24 cellular contexts compared by ENCODE assay signal in genomic region chr19:32702010-32702409, GRCh38. TPM values are rescaled to one million over a fixed set of nuclear protein-coding genes. Genes with fewer than 3 reads are reported as not detected.
A peak's percentile ranks its signal among the peaks of the same experiment; 100 is the strongest.
DNase-seq lines count a peak whose midpoint lies in the region; ATAC-seq, FAIRE-seq and TF ChIP-seq lines count a peak whose summit lies in the region.
"Had no signal": no experiment of that assay in that cellular context is flagged by ENCODE, and none has a peak within 500 bp of the region (broad histone marks: within the 10 kb centered on the region; RNA-seq: fewer than 3 reads in every experiment).

No MANE protein-coding gene starts in this region.

- CTCF ChIA-PET in activated CD8-positive, alpha-beta T cell treated with anti-CD3 and anti-CD28 coated beads for 36 hours (lab: Charles Lee): no interaction called here

- DNase-seq in M059J (ENCODE audit: low read depth): peak; percentile 19
- DNase-seq in NCI-H2196 treated with DMSO at 0.1 percent for 48 hours (lab: John Stamatoyannopoulos, UW; ENCODE audit: unreplicated experiment): peak; percentile 11
- DNase-seq in pancreas: peak in 3 of 6 donors; percentile 44 to 54 (median 47)
- no peak for DNase-seq in activated CD8-positive, alpha-beta T cell treated with anti-CD3 and anti-CD28 coated beads for 36 hours
- DNase-seq: activated CD4-positive, alpha-beta T cell treated with anti-CD3 and anti-CD28 coated beads for 1 hour; activated CD8-positive, alpha-beta memory T cell treated with anti-CD3 and anti-CD28 coated beads, Interleukin-2, amount 10 ng/mL, durations not matched to agents 7 days and 5 days; dermis blood vessel endothelial cell; GF-D8; NCI-H187 treated with DMSO at 0.1 percent for 48 hours; NCI-H524; stimulated activated CD4-positive, alpha-beta T cell treated with anti-CD3 and anti-CD28 coated beads, Interleukin-2, amount 100 ng/mL, for 48 hours; T1000 had no signal

- H3K4me3 Mint-ChIP-seq in activated CD8-positive, alpha-beta T cell treated with anti-CD3 and anti-CD28 coated beads for 36 hours: no peak overlapping the region
- H3K4me3 Mint-ChIP-seq: activated CD8-positive, alpha-beta memory T cell treated with anti-CD3 and anti-CD28 coated beads, Interleukin-2, amount 10 ng/mL, durations not matched to agents 7 days and 5 days; activated T-helper 17 cell treated with anti-CD3 and anti-CD28 coated beads, Interleukin-2, amount 50 U/mL, for 72 hours had no signal

- H3K9me3 ChIP-seq in esophagus (ENCODE audit: control insufficient read depth in 2 of 2, insufficient read depth in 1 of 2, low read depth in 1 of 2, low read length in 1 of 2) (peaks cover 0 to 6% of the 10 kb centered on the region in 2 donors), pancreas (peaks cover 0 to 3% (median 0%) of the 10 kb centered on the region in 4 donors)

- no peak overlapping the region for H3K4me3 ChIP-seq in esophagus (ENCODE audit: low read depth in 1 of 2, low read length in 2 of 2)
- H3K4me3 ChIP-seq in pancreas: no peak overlapping the region
- H3K4me3 ChIP-seq: GM12878, PC-9 had no signal

- 43 to 57% methylated on average over 5 of the region's 5 CpGs for WGBS in esophagus, 2 donors
- WGBS in pancreas, 2 donors: 15 to 16% methylated on average over 5 of the region's 5 CpGs

- peaks cover 21% of the 10 kb centered on the region for H3K4me1 Mint-ChIP-seq in activated CD8-positive, alpha-beta T cell treated with anti-CD3 and anti-CD28 coated beads for 36 hours (ENCODE audit: low read depth)

- no peaks in the 10 kb centered on the region for H3K4me1 ChIP-seq in esophagus (ENCODE audit: control insufficient read depth in 2 of 2, insufficient read depth in 2 of 2, low read length in 1 of 2)
- H3K4me1 ChIP-seq in pancreas: peaks cover 6 to 22% (median 20%) of the 10 kb centered on the region in 3 donors
- H3K4me1 ChIP-seq: parathyroid adenoma had no signal

- H3K27me3 Mint-ChIP-seq in activated CD8-positive, alpha-beta T cell treated with anti-CD3 and anti-CD28 coated beads for 36 hours: no peaks in the 10 kb centered on the region
- H3K27me3 Mint-ChIP-seq: activated CD8-positive, alpha-beta memory T cell treated with anti-CD3 and anti-CD28 coated beads, Interleukin-2, amount 10 ng/mL, durations not matched to agents 7 days and 5 days; activated T-helper 17 cell treated with anti-CD3 and anti-CD28 coated beads, Interleukin-2, amount 50 U/mL, for 72 hours had no signal

- POLR2A ChIA-PET in activated CD8-positive, alpha-beta T cell treated with anti-CD3 and anti-CD28 coated beads for 36 hours (lab: Charles Lee): no interaction called here

- ATAC-seq in pancreas (peak; percentile 83 to 95 (median 93)), HG02798 (IDR thresholded peaks at IDR 0.05; ENCODE audit: poor library complexity, unreplicated experiment) (no peak), HG03442 (IDR thresholded peaks at IDR 0.05; ENCODE audit: unreplicated experiment) (no peak)
- no peak for ATAC-seq in activated CD8-positive, alpha-beta T cell treated with anti-CD3 and anti-CD28 coated beads for 36 hours
- ATAC-seq: activated CD8-positive, alpha-beta memory T cell treated with anti-CD3 and anti-CD28 coated beads, Interleukin-2, amount 10 ng/mL, durations not matched to agents 7 days and 5 days; activated T-helper 17 cell treated with anti-CD3 and anti-CD28 coated beads, Interleukin-2, amount 50 U/mL, for 72 hours; GM12878 had no signal

- TF ChIP-seq CTCF in pancreas (IDR thresholded peaks at IDR 0.05): no peak
- TF ChIP-seq CTCF in activated CD8-positive, alpha-beta T cell treated with anti-CD3 and anti-CD28 coated beads for 36 hours (IDR thresholded peaks at IDR 0.05): no peak

- H3K36me3 ChIP-seq in esophagus (ENCODE audit: control insufficient read depth in 2 of 2, insufficient read depth in 2 of 2, low read length in 1 of 2) (no peaks in the 10 kb centered on the region), pancreas (no peaks in the 10 kb centered on the region)

- no peak for FAIRE-seq in pancreas (lab: Jason Lieb, UNC)
- FAIRE-seq: bronchial epithelial cell, frontal cortex, GM12878, urothelium cell line had no signal

- peaks cover 18% of the 10 kb centered on the region for H3K9me3 Mint-ChIP-seq in activated CD8-positive, alpha-beta T cell treated with anti-CD3 and anti-CD28 coated beads for 36 hours

- H3K36me3 Mint-ChIP-seq in activated CD8-positive, alpha-beta T cell treated with anti-CD3 and anti-CD28 coated beads for 36 hours (ENCODE audit: low read depth): peaks cover 80% of the 10 kb centered on the region

- H3K27me3 ChIP-seq in esophagus (ENCODE audit: control insufficient read depth in 1 of 2, insufficient read depth in 2 of 2, low read length in 2 of 2): no peaks in the 10 kb centered on the region
- no peaks in the 10 kb centered on the region for H3K27me3 ChIP-seq in pancreas

- H3K27ac ChIP-seq in esophagus (ENCODE audit: low read depth in 2 of 2, low read length in 1 of 2): peak overlapping the region; percentile 17 to 20
- H3K27ac ChIP-seq in pancreas: peak overlapping the region in 1 of 4 donors; percentile 22
- H3K27ac ChIP-seq: parathyroid adenoma had no signal

- no peak overlapping the region for H3K27ac Mint-ChIP-seq in activated CD8-positive, alpha-beta T cell treated with anti-CD3 and anti-CD28 coated beads for 36 hours
- H3K27ac Mint-ChIP-seq: activated CD8-positive, alpha-beta memory T cell treated with anti-CD3 and anti-CD28 coated beads, Interleukin-2, amount 10 ng/mL, durations not matched to agents 7 days and 5 days; activated T-helper 17 cell treated with anti-CD3 and anti-CD28 coated beads, Interleukin-2, amount 50 U/mL, for 72 hours had no signal

- intact Hi-C loops in pancreas (cut with DNase I): no loop called here
- intact Hi-C loops in activated CD8-positive, alpha-beta T cell treated with anti-CD3 and anti-CD28 coated beads for 36 hours (cut with micrococcal nuclease): no loop called here

RNA-seq across cellular contexts. Expression of gene NUDT19, which starts 10.4 kb away (rescaled TPM):
- 12.5 and 22.3 TPM in 2 replicates for total RNA-seq in M059J (2014; rRNA removed; shearing (Covaris generic))
- polyA plus RNA-seq in esophagus (1 to 10 TPM; 8.5 to 8.6 TPM), pancreas (1 to 10 TPM; 3.1 TPM)
- 1 to 10 TPM; 2.5 to 8.2 (median 5.5) TPM for total RNA-seq in pancreas
- total RNA-seq in activated CD8-positive, alpha-beta T cell treated with anti-CD3 and anti-CD28 coated beads for 36 hours: 10 to 100 TPM; 16.1 to 17.5 TPM

RNA-seq across cellular contexts. Expression of gene TDRD12, which starts 17.6 kb away (rescaled TPM):
- total RNA-seq in M059J (2014; rRNA removed; shearing (Covaris generic)): 0.05 and 0.12 TPM in 2 replicates
- polyA plus RNA-seq in esophagus: under 1 TPM; 0.04 to 0.06 TPM
- total RNA-seq in pancreas: under 1 TPM in 3 of 6 donors, not detected in 3; 0.06 to 0.84 (median 0.17) TPM
- polyA plus RNA-seq in pancreas: under 1 TPM; 0.07 to 0.11 TPM
- total RNA-seq in activated CD8-positive, alpha-beta T cell treated with anti-CD3 and anti-CD28 coated beads for 36 hours: under 1 TPM in 1 of 2 experiments, not detected in 1; 0.13 TPM
- total RNA-seq: epithelial cell of proximal tubule, GM12878, SK-MEL-5 had no signal

RNA-seq across cellular contexts. Expression of gene RGS9BP, which starts 26.4 kb away (rescaled TPM):
- 0.66 and 1.1 TPM in 2 replicates for total RNA-seq in M059J (2014; rRNA removed; shearing (Covaris generic))
- under 1 TPM; 0.12 to 0.37 TPM for polyA plus RNA-seq in esophagus
- under 1 TPM in 4 of 6 donors, not detected in 2; 0.06 to 0.25 (median 0.18) TPM for total RNA-seq in pancreas
- under 1 TPM in 1 of 2 donors, not detected in 1; 0.02 TPM for polyA plus RNA-seq in pancreas
- total RNA-seq in activated CD8-positive, alpha-beta T cell treated with anti-CD3 and anti-CD28 coated beads for 36 hours: under 1 TPM; 0.18 to 0.32 TPM

RNA-seq across cellular contexts. Expression of gene ANKRD27, which starts 27.0 kb away (rescaled TPM):
- 43.3 and 48.3 TPM in 2 replicates for total RNA-seq in M059J (2014; rRNA removed; shearing (Covaris generic))
- polyA plus RNA-seq in esophagus (10 to 100 TPM in 1 of 2 donors, 1 to 10 TPM in 1; 8.5 to 10.9 TPM), pancreas (1 to 10 TPM; 4.5 to 5.3 TPM)
- total RNA-seq in pancreas: 10 to 100 TPM in 4 of 6 donors, 1 to 10 TPM in 2; 6.7 to 17.6 (median 11.3) TPM
- 10 to 100 TPM; 34.2 to 41.0 TPM for total RNA-seq in activated CD8-positive, alpha-beta T cell treated with anti-CD3 and anti-CD28 coated beads for 36 hours

Comparison
In these comparisons a context has a peak if more than half of its experiments do, and no peak if none do; other contexts are left out.
1. ATAC-seq: peak in pancreas (4 of 4); none in HG02798 (single experiment), activated CD8-positive, alpha-beta T cell treated with anti-CD3 and anti-CD28 coated beads for 36 hours (single experiment) and HG03442 (single experiment).